ENCODE assay signal across 9 cellular contexts in the genomic region with DNA sequence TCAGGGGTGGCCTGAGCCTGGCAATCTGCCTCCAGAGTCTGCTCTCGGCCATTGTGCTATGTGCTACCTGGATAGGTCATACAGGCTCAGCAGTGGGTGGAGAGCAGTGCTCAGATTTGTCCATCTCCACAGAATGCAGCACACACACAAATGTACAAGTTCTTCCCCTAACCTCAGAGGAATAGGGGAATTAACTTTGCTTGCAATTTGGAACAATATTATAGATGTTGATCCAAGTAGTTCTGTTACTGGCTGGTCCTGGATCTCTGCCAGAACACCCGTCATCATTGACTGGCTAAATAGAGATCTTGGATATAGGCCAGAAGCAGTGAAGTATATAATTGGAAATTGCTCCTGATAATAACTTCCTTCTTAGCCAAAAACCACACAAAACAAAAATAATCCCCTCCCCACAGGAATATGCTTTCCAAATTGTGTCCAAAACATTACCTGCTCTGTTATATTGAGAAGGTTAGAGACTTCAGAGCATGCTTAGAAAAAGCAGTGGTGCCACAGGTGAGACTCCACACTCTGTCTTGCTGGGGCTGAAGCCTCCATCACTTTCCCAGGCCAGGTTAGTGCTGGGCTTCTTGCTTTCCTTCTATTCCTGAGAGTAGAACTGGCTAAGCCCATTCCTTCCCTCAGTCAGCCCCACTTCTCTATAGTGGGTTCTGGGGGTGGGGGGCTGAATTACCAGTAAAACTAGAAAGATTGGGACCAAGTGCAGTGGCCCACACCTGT.
A peak's percentile ranks its signal among the peaks of the same experiment; 100 is the strongest.
DNase-seq lines count a peak whose midpoint lies in the region; ATAC-seq and TF ChIP-seq lines count a peak whose summit lies in the region.
"Had no signal": no experiment of that assay in that cellular context is flagged by ENCODE, and none has a peak within 500 bp of the region (broad histone marks: within the 10 kb centered on the region; RNA-seq: fewer than 3 reads in every experiment).

No MANE protein-coding gene starts in this region.

- H3K27me3 ChIP-seq in tibial artery, result no peaks in the 10 kb centered on the region
- H3K27me3 ChIP-seq: ascending aorta had no signal

- no peak overlapping the region for H3K4me3 ChIP-seq in tibial artery
- H3K4me3 ChIP-seq: ascending aorta had no signal

- peaks cover 0 to 19% (median 17%) of the 10 kb centered on the region in 4 donors for H3K4me1 ChIP-seq in tibial artery

- no peak for TF ChIP-seq CTCF in tibial artery (IDR thresholded peaks at IDR 0.05)

- H3K9me3 ChIP-seq in tibial artery, result peaks cover 0 to 5% (median 0%) of the 10 kb centered on the region in 3 donors

- intact Hi-C loops in tibial artery (cut with DNase I; ENCODE audit: low total_unique reads), result no loop called here

- ATAC-seq in GM21529 (IDR thresholded peaks at IDR 0.05; ENCODE audit: unreplicated experiment), result no peak

- H3K36me3 ChIP-seq in tibial artery, result no peaks in the 10 kb centered on the region
- H3K36me3 ChIP-seq: ascending aorta had no signal

- peak; percentile 9 for DNase-seq in SHP77 (lab: John Stamatoyannopoulos, UW)
- no peak for DNase-seq in SHP77 treated with DMSO at 0.1 percent for 48 hours (lab: John Stamatoyannopoulos, UW)
- DNase-seq in RKO (ENCODE audit: low spot score), result peak; percentile 32
- DNase-seq in fibroblast of the conjunctiva (ENCODE audit: low read depth), result peak; percentile 35
- peak; percentile 58 to 73 for DNase-seq in tibial artery
- no peak for DNase-seq in stimulated activated CD8-positive, alpha-beta memory T cell treated with anti-CD3 and anti-CD28 coated beads, Interleukin-4, amount 100 ng/mL, for 48 hours
- no peak for DNase-seq in retina

- H3K27ac ChIP-seq in tibial artery, result no peak overlapping the region
- H3K27ac ChIP-seq: ascending aorta had no signal

Comparison
In these comparisons a context has a peak if more than half of its experiments do, and no peak if none do; other contexts are left out.
1. DNase-seq: peak in SHP77 (2 of 2), RKO (single experiment), fibroblast of the conjunctiva (single experiment) and tibial artery (2 of 2); none in SHP77 treated with DMSO at 0.1 percent for 48 hours (single experiment), stimulated activated CD8-positive, alpha-beta memory T cell treated with anti-CD3 and anti-CD28 coated beads, Interleukin-4, amount 100 ng/mL, for 48 hours (single experiment) and retina (single experiment).